In genomic region chr9:72333758-72334157, GRCh38 we compare ENCODE assay signal across 21 cellular contexts. TPM values are rescaled to one million over a fixed set of nuclear protein-coding genes. Genes with fewer than 3 reads are reported as not detected.
DNase-seq lines count a peak whose midpoint lies in the region; TF ChIP-seq lines count a peak whose summit lies in the region.
"Had no signal": no experiment of that assay in that cellular context is flagged by ENCODE, and none has a peak within 500 bp of the region (broad histone marks: within the 10 kb centered on the region; RNA-seq: fewer than 3 reads in every experiment).

No MANE protein-coding gene starts in this region.

- H2AFZ ChIP-seq in neuronal stem cell (ENCODE audit: low read length) = peak overlapping the region; percentile 28

- H2BK120ac ChIP-seq in neuronal stem cell (ENCODE audit: low read depth, low read length) = no peak overlapping the region

- no peak overlapping the region for H2BK12ac ChIP-seq in neuronal stem cell (ENCODE audit: low read length)

- H4K8ac ChIP-seq in neuronal stem cell (ENCODE audit: low read depth, low read length) = no peak overlapping the region

- no peak overlapping the region for H3K4me3 Mint-ChIP-seq in activated CD4-positive, alpha-beta memory T cell treated with anti-CD3 and anti-CD28 coated beads for 36 hours
- no peak overlapping the region for H3K4me3 Mint-ChIP-seq in activated CD4-positive, alpha-beta memory T cell treated with anti-CD3 and anti-CD28 coated beads, Interleukin-2, amount 10 ng/mL, durations not matched to agents 7 days and 5 days
- no peak overlapping the region for H3K4me3 Mint-ChIP-seq in chondrocyte (ENCODE audit: unreplicated experiment)
- H3K4me3 Mint-ChIP-seq: activated naive CD8-positive, alpha-beta T cell treated with anti-CD3 and anti-CD28 coated beads for 36 hours; effector memory CD8-positive, alpha-beta T cell; T-helper 1 cell treated with Interleukin-12 subunit alpha and Interleukin-12 subunit beta and Interleukin-4 antibody, amounts not matched to agents 30 μg/mL and 1 μg/mL, for 36 hours had no signal

- H3K4me2 ChIP-seq in neuronal stem cell (ENCODE audit: insufficient read depth, low read length, poor library complexity, severe bottlenecking) = no peak overlapping the region

- H3K36me3 ChIP-seq in neuronal stem cell (replicated peaks in 1 of 2; ENCODE audit: control insufficient read depth in 2 of 2, insufficient read depth in 2 of 2, low read length in 2 of 2) = no peaks in the 10 kb centered on the region
- H3K36me3 ChIP-seq: thyroid gland had no signal

- no peaks in the 10 kb centered on the region for H3K9me3 Mint-ChIP-seq in activated CD4-positive, alpha-beta memory T cell treated with anti-CD3 and anti-CD28 coated beads for 36 hours
- H3K9me3 Mint-ChIP-seq in activated CD4-positive, alpha-beta memory T cell treated with anti-CD3 and anti-CD28 coated beads, Interleukin-2, amount 10 ng/mL, durations not matched to agents 7 days and 5 days = no peaks in the 10 kb centered on the region
- H3K9me3 Mint-ChIP-seq in chondrocyte (ENCODE audit: low read depth) = peaks cover 3% of the 10 kb centered on the region
- H3K9me3 Mint-ChIP-seq: activated naive CD8-positive, alpha-beta T cell treated with anti-CD3 and anti-CD28 coated beads for 36 hours; effector memory CD8-positive, alpha-beta T cell; T-helper 1 cell treated with Interleukin-12 subunit alpha and Interleukin-12 subunit beta and Interleukin-4 antibody, amounts not matched to agents 30 μg/mL and 1 μg/mL, for 36 hours had no signal

- H3K27ac ChIP-seq in neuronal stem cell (replicated peaks; ENCODE audit: low read length) = no peak overlapping the region
- H3K27ac ChIP-seq: RWPE1, thyroid gland had no signal

- H3K36me3 Mint-ChIP-seq in activated CD4-positive, alpha-beta memory T cell treated with anti-CD3 and anti-CD28 coated beads for 36 hours = no peaks in the 10 kb centered on the region
- H3K36me3 Mint-ChIP-seq in activated CD4-positive, alpha-beta memory T cell treated with anti-CD3 and anti-CD28 coated beads, Interleukin-2, amount 10 ng/mL, durations not matched to agents 7 days and 5 days (ENCODE audit: low read depth) = no peaks in the 10 kb centered on the region
- no peaks in the 10 kb centered on the region for H3K36me3 Mint-ChIP-seq in chondrocyte (ENCODE audit: low read depth)
- H3K36me3 Mint-ChIP-seq: activated naive CD8-positive, alpha-beta T cell treated with anti-CD3 and anti-CD28 coated beads for 36 hours had no signal

- peak; percentile 24 for TF ChIP-seq CTCF in chondrocyte (IDR thresholded peaks at IDR 0.05)

- H3K4ac ChIP-seq in neuronal stem cell (ENCODE audit: low read length) = no peak overlapping the region

- no peak overlapping the region for H3K4me3 ChIP-seq in neuronal stem cell (ENCODE audit: low read length in 2 of 2)
- H3K4me3 ChIP-seq: thyroid gland had no signal

- DNase-seq in activated CD4-positive, alpha-beta memory T cell treated with anti-CD3 and anti-CD28 coated beads for 36 hours = peak; percentile 16
- DNase-seq in activated CD4-positive, alpha-beta memory T cell treated with anti-CD3 and anti-CD28 coated beads, Interleukin-2, amount 10 ng/mL, durations not matched to agents 7 days and 5 days = no peak
- no peak for DNase-seq in chondrocyte (ENCODE audit: low spot score)
- no peak for DNase-seq in neuronal stem cell (ENCODE audit: low spot score)
- no peak for DNase-seq in NCI-H1105 (lab: John Stamatoyannopoulos, UW)
- no peak for DNase-seq in SKM-1 (lab: John Stamatoyannopoulos, UW; ENCODE audit: unreplicated experiment)
- no peak for DNase-seq in NCI-H748 (lab: John Stamatoyannopoulos, UW; ENCODE audit: unreplicated experiment)
- DNase-seq: ACHN; activated CD4-positive, CD25-positive, alpha-beta regulatory T cell treated with anti-CD3 and anti-CD28 coated beads, Interleukin-2, amount 50 U/mL, for 72 hours; activated naive CD8-positive, alpha-beta T cell treated with anti-CD3 and anti-CD28 coated beads for 36 hours; activated T-cell treated with anti-CD3 and anti-CD28 coated beads, Interleukin-2, amount 50 U/mL, for 1 hour; effector memory CD8-positive, alpha-beta T cell; HCEC 1CT; NCI-H1417 treated with DMSO at 0.1 percent for 48 hours; NCI-H510A; nucleus accumbens; stimulated activated CD4-positive, alpha-beta T cell treated with anti-CD3 and anti-CD28 coated beads, Interleukin-4, amount 100 ng/mL, for 4 hours; thyroid gland had no signal

- H4K91ac ChIP-seq in neuronal stem cell (ENCODE audit: low read depth, low read length, poor library complexity) = no peak overlapping the region

- peak; percentile 32; the same call in 1 of the 2 replicates for TF ChIP-seq RAD21 in Ishikawa (IDR thresholded peaks at IDR 0.05; ENCODE audit: low read depth)

- no peak overlapping the region for H3K18ac ChIP-seq in neuronal stem cell (ENCODE audit: low read length)

- no peak overlapping the region for H2BK5ac ChIP-seq in neuronal stem cell (ENCODE audit: low read length)

- H3K9ac ChIP-seq in neuronal stem cell (ENCODE audit: low read depth, low read length, poor library complexity) = no peak overlapping the region

- H3K9me3 ChIP-seq in neuronal stem cell (replicated peaks in 1 of 2; ENCODE audit: control insufficient read depth in 2 of 2, insufficient read depth in 1 of 2, low read depth in 1 of 2, low read length in 2 of 2) = no peaks in the 10 kb centered on the region
- H3K9me3 ChIP-seq: thyroid gland had no signal

- H3K27me3 Mint-ChIP-seq in activated CD4-positive, alpha-beta memory T cell treated with anti-CD3 and anti-CD28 coated beads for 36 hours = peaks cover 3% of the 10 kb centered on the region
- H3K27me3 Mint-ChIP-seq in activated CD4-positive, alpha-beta memory T cell treated with anti-CD3 and anti-CD28 coated beads, Interleukin-2, amount 10 ng/mL, durations not matched to agents 7 days and 5 days = peaks cover 9% of the 10 kb centered on the region
- peaks cover 10% of the 10 kb centered on the region for H3K27me3 Mint-ChIP-seq in chondrocyte (ENCODE audit: low read depth)
- H3K27me3 Mint-ChIP-seq: activated naive CD8-positive, alpha-beta T cell treated with anti-CD3 and anti-CD28 coated beads for 36 hours; effector memory CD8-positive, alpha-beta T cell had no signal

- POLR2A ChIA-PET in activated CD4-positive, alpha-beta memory T cell treated with anti-CD3 and anti-CD28 coated beads for 36 hours (lab: Charles Lee) = interaction anchor here (0.6 kb wide), 1 partner anchor 783 kb away, joined by 3 read pairs; no protein-coding TSS in a partner anchor
- POLR2A ChIA-PET in activated CD4-positive, alpha-beta memory T cell treated with anti-CD3 and anti-CD28 coated beads, Interleukin-2, amount 10 ng/mL, durations not matched to agents 7 days and 5 days (lab: Charles Lee) = no interaction called here

- H3K79me1 ChIP-seq in neuronal stem cell (ENCODE audit: low read depth, low read length) = no peaks in the 10 kb centered on the region

- H2BK15ac ChIP-seq in neuronal stem cell (ENCODE audit: low read length) = no peak overlapping the region

- H3K4me1 Mint-ChIP-seq in activated CD4-positive, alpha-beta memory T cell treated with anti-CD3 and anti-CD28 coated beads for 36 hours (ENCODE audit: low read depth) = no peaks in the 10 kb centered on the region
- no peaks in the 10 kb centered on the region for H3K4me1 Mint-ChIP-seq in activated CD4-positive, alpha-beta memory T cell treated with anti-CD3 and anti-CD28 coated beads, Interleukin-2, amount 10 ng/mL, durations not matched to agents 7 days and 5 days
- H3K4me1 Mint-ChIP-seq in chondrocyte (ENCODE audit: low read depth) = no peaks in the 10 kb centered on the region
- H3K4me1 Mint-ChIP-seq: activated naive CD8-positive, alpha-beta T cell treated with anti-CD3 and anti-CD28 coated beads for 36 hours had no signal

- TF ChIP-seq EP300 in Ishikawa (IDR thresholded peaks at IDR 0.05; ENCODE audit: borderline replicate concordance) = no peak

- H3K14ac ChIP-seq in neuronal stem cell (ENCODE audit: low read length) = no peak overlapping the region

- intact Hi-C loops in activated CD4-positive, alpha-beta memory T cell treated with anti-CD3 and anti-CD28 coated beads for 36 hours (cut with micrococcal nuclease) = no loop called here

- no peaks in the 10 kb centered on the region for H3K4me1 ChIP-seq in neuronal stem cell (ENCODE audit: control insufficient read depth in 2 of 2, insufficient read depth in 1 of 2, low read depth in 1 of 2, low read length in 2 of 2)

- H3K27me3 ChIP-seq in neuronal stem cell (ENCODE audit: control insufficient read depth in 3 of 3, insufficient read depth in 3 of 3, low read depth in 1 of 3, low read length in 3 of 3) = peaks cover 0 to 4% (median 0%) of the 10 kb centered on the region in 3 experiments
- H3K27me3 ChIP-seq: thyroid gland had no signal

- no peak overlapping the region for H2AK5ac ChIP-seq in neuronal stem cell (ENCODE audit: low read depth, low read length)

- H3K27ac Mint-ChIP-seq in activated CD4-positive, alpha-beta memory T cell treated with anti-CD3 and anti-CD28 coated beads for 36 hours = no peak overlapping the region
- H3K27ac Mint-ChIP-seq in activated CD4-positive, alpha-beta memory T cell treated with anti-CD3 and anti-CD28 coated beads, Interleukin-2, amount 10 ng/mL, durations not matched to agents 7 days and 5 days = no peak overlapping the region
- H3K27ac Mint-ChIP-seq in chondrocyte (ENCODE audit: unreplicated experiment) = no peak overlapping the region
- H3K27ac Mint-ChIP-seq: activated naive CD8-positive, alpha-beta T cell treated with anti-CD3 and anti-CD28 coated beads for 36 hours; effector memory CD8-positive, alpha-beta T cell; T-helper 1 cell treated with Interleukin-12 subunit alpha and Interleukin-12 subunit beta and Interleukin-4 antibody, amounts not matched to agents 30 μg/mL and 1 μg/mL, for 36 hours had no signal

- H3K23ac ChIP-seq in neuronal stem cell (ENCODE audit: low read depth, low read length, poor library complexity) = no peak overlapping the region

- CTCF ChIA-PET in activated CD4-positive, alpha-beta memory T cell treated with anti-CD3 and anti-CD28 coated beads for 36 hours (lab: Charles Lee) = no interaction called here
- CTCF ChIA-PET in activated CD4-positive, alpha-beta memory T cell treated with anti-CD3 and anti-CD28 coated beads, Interleukin-2, amount 10 ng/mL, durations not matched to agents 7 days and 5 days (lab: Charles Lee) = no interaction called here

- WGBS in neuronal stem cell (ENCODE audit: extremely low coverage in 2 of 2, insufficient read length in 2 of 2, insufficient replicate concordance in 1 of 2), 2 donors = no CpG with 5 or more reads among the region's 4 CpGs

TF ChIP-seq in Ishikawa, 13 proteins besides CTCF, POLR2A, EP300 and RAD21 (continues in another document):
- TF ChIP-seq ZBTB7A (IDR thresholded peaks at IDR 0.05; ENCODE audit: low read depth) (no peak), MAX (IDR thresholded peaks at IDR 0.05) (no peak)

RNA-seq across cellular contexts. Expression of gene ZFAND5, which starts 31.2 kb away (rescaled TPM):
- total RNA-seq in activated CD4-positive, alpha-beta memory T cell treated with anti-CD3 and anti-CD28 coated beads for 36 hours = 10 to 100 TPM; 92.4 to 93.8 TPM
- 100 to 1,000 TPM; 101 to 103 TPM for total RNA-seq in activated CD4-positive, alpha-beta memory T cell treated with anti-CD3 and anti-CD28 coated beads, Interleukin-2, amount 10 ng/mL, durations not matched to agents 7 days and 5 days
- total RNA-seq in chondrocyte = 151 to 163 TPM (median 157 TPM) in 3 replicates
- polyA plus RNA-seq in neuronal stem cell (2013, experiment 1 of 2) = 126 TPM
- 127 TPM for polyA plus RNA-seq in neuronal stem cell (2013, experiment 2 of 2)
